Comparison of ENCODE assay signal across 12 cellular contexts in the genomic region with DNA sequence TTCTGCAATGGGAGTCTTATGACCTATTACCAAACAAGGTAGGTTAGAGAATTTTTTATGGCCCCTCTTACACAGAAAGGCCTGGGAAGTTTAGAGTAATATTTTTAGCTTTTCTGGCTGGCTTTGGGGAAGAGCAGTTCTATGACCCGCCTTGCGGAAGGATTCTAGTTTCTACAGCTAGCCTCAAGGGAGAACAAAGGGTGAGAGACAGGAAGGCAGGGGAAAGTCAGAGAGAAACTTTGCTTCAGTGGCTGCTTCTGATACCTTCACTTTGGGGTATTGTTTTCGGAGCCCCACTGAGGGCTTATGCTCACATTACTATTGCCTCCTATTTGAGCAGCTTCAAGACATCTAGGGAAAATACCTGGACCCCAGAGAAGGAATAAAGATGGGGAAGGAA.
DNase-seq lines count a peak whose midpoint lies in the region; ATAC-seq, FAIRE-seq and TF ChIP-seq lines count a peak whose summit lies in the region.
"Had no signal": no experiment of that assay in that cellular context is flagged by ENCODE, and none has a peak within 500 bp of the region (broad histone marks: within the 10 kb centered on the region; RNA-seq: fewer than 3 reads in every experiment).

No MANE protein-coding gene starts in this region.

- no peaks in the 10 kb centered on the region for H3K4me1 ChIP-seq in mucosa of descending colon (ENCODE audit: low read depth)

- no peak for DNase-seq in GM12891 (ENCODE audit: insufficient read length, low spot score)
- DNase-seq in epidermal melanocyte (ENCODE audit: insufficient read length, low spot score) = no peak
- DNase-seq in mucosa of descending colon = no peak
- DNase-seq in C1 segment of cervical spinal cord (lab: John Stamatoyannopoulos, UW) = no peak
- no peak for DNase-seq in Calu3
- DNase-seq: activated CD8-positive, alpha-beta memory T cell treated with anti-CD3 and anti-CD28 coated beads, Interleukin-2, amount 10 ng/mL, durations not matched to agents 7 days and 5 days; foreskin fibroblast; NCI-H748 treated with DMSO at 0.1 percent for 48 hours; T-helper 1 cell had no signal

- CTCF ChIA-PET in Calu3 (lab: Charles Lee) = no interaction called here

- TF ChIP-seq CTCF in mucosa of descending colon (IDR thresholded peaks at IDR 0.05) (no peak), Calu3 (IDR thresholded peaks at IDR 0.05; ENCODE audit: unreplicated experiment) (no peak)

- H3K9me3 ChIP-seq in mucosa of descending colon = no peaks in the 10 kb centered on the region

- H3K36me3 Mint-ChIP-seq in Calu3 (ENCODE audit: insufficient read depth, unreplicated experiment) = no peaks in the 10 kb centered on the region
- H3K36me3 Mint-ChIP-seq: activated CD8-positive, alpha-beta memory T cell treated with anti-CD3 and anti-CD28 coated beads, Interleukin-2, amount 10 ng/mL, durations not matched to agents 7 days and 5 days had no signal

- H3K27me3 Mint-ChIP-seq in Calu3 (ENCODE audit: unreplicated experiment) = no peaks in the 10 kb centered on the region
- H3K27me3 Mint-ChIP-seq: activated CD8-positive, alpha-beta memory T cell treated with anti-CD3 and anti-CD28 coated beads, Interleukin-2, amount 10 ng/mL, durations not matched to agents 7 days and 5 days had no signal

- H3K9me3 Mint-ChIP-seq in Calu3 (ENCODE audit: low read depth, unreplicated experiment) = no peaks in the 10 kb centered on the region

- no peak overlapping the region for H3K4me3 ChIP-seq in mucosa of descending colon

- no TSS peak for BruUV-seq in Calu3 (replicated peaks; lab: Mats Ljungman, UMichigan)

- H3K27ac Mint-ChIP-seq in Calu3 (ENCODE audit: unreplicated experiment) = no peak overlapping the region
- H3K27ac Mint-ChIP-seq: activated CD8-positive, alpha-beta memory T cell treated with anti-CD3 and anti-CD28 coated beads, Interleukin-2, amount 10 ng/mL, durations not matched to agents 7 days and 5 days had no signal

- no peak for TF ChIP-seq POLR2A in GM12891 (IDR thresholded peaks at IDR 0.05; ENCODE audit: low read depth, low read length)

- H3K4me1 Mint-ChIP-seq in Calu3 (ENCODE audit: low read depth, unreplicated experiment) = no peaks in the 10 kb centered on the region

- peak; percentile 91 for ATAC-seq in GM19395 (IDR thresholded peaks at IDR 0.05; ENCODE audit: unreplicated experiment)
- peak; percentile 84 for ATAC-seq in HG02852 (IDR thresholded peaks at IDR 0.05; ENCODE audit: unreplicated experiment)
- peak; percentile 73 for ATAC-seq in HG03575 (IDR thresholded peaks at IDR 0.05; ENCODE audit: extremely low read depth, insufficient number of reproducible peaks, low FRiP score, unreplicated experiment)
- no peak for ATAC-seq in mucosa of descending colon
- ATAC-seq: activated CD8-positive, alpha-beta memory T cell treated with anti-CD3 and anti-CD28 coated beads, Interleukin-2, amount 10 ng/mL, durations not matched to agents 7 days and 5 days had no signal

- H3K4me3 Mint-ChIP-seq in Calu3 (ENCODE audit: low read depth, unreplicated experiment) = no peak overlapping the region
- H3K4me3 Mint-ChIP-seq: activated CD8-positive, alpha-beta memory T cell treated with anti-CD3 and anti-CD28 coated beads, Interleukin-2, amount 10 ng/mL, durations not matched to agents 7 days and 5 days had no signal

- peak; percentile 38 for FAIRE-seq in GM12891 (lab: Jason Lieb, UNC)

- intact Hi-C loops in mucosa of descending colon (cut with DNase I, micrococcal nuclease) = no loop called here
- intact Hi-C loops in Calu3 (cut with micrococcal nuclease; ENCODE audit: unreplicated experiment) = no loop called here

- H3K36me3 ChIP-seq in mucosa of descending colon (ENCODE audit: low read depth) = no peaks in the 10 kb centered on the region

TF ChIP-seq in GM12891, 5 proteins besides CTCF, POLR2A, EP300 and RAD21:
- TF ChIP-seq POLR2AphosphoS5 (IDR thresholded peaks at IDR 0.05; ENCODE audit: low read depth, low read length) (no peak), POU2F2 (IDR thresholded peaks at IDR 0.05; ENCODE audit: low read depth, low read length) (no peak), TAF1 (IDR thresholded peaks at IDR 0.05; ENCODE audit: low read depth, low read length) (no peak), SPI1 (IDR thresholded peaks at IDR 0.05; ENCODE audit: low read depth, low read length) (no peak), PAX5 (IDR thresholded peaks at IDR 0.05; ENCODE audit: insufficient read depth, low read length, severe bottlenecking) (no peak)
